Comparison of ENCODE assay signal across 1 cellular context in the genomic region with DNA sequence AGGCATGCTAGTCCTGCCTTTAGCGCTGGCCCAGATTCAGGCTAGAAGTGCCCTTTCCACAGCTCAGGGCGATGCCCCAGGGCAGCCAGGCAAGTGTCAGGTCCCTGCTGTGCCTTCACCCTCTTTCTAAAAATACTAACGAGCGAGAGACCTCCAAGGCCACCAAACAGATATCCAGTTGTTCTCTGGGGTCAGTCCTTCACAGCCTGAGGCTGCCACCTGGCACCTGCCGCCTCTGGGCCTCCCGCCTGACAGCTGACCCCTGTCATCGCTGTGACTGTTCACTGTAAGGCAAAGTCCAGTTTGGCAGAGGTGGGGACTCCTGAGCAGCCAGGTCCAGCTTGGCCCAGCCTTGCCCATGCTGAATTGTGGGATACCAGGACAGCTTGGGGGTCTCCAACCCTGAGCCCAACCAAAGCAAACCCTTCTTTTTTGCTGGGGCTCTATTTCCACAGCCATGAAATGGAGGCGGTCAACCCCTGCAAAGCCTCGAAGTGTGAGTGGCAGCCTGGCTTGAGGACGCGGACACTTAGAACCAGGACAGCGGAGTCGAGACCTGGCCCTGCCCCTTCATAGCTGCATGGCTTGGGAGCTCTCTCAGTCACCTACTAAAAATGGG.
TF ChIP-seq lines count a peak whose summit lies in the region.

No MANE protein-coding gene starts in this region.

TF ChIP-seq in GM23338, 12 proteins besides CTCF, POLR2A, EP300 and RAD21 (continued from another document):
- TF ChIP-seq, protein P1, sequence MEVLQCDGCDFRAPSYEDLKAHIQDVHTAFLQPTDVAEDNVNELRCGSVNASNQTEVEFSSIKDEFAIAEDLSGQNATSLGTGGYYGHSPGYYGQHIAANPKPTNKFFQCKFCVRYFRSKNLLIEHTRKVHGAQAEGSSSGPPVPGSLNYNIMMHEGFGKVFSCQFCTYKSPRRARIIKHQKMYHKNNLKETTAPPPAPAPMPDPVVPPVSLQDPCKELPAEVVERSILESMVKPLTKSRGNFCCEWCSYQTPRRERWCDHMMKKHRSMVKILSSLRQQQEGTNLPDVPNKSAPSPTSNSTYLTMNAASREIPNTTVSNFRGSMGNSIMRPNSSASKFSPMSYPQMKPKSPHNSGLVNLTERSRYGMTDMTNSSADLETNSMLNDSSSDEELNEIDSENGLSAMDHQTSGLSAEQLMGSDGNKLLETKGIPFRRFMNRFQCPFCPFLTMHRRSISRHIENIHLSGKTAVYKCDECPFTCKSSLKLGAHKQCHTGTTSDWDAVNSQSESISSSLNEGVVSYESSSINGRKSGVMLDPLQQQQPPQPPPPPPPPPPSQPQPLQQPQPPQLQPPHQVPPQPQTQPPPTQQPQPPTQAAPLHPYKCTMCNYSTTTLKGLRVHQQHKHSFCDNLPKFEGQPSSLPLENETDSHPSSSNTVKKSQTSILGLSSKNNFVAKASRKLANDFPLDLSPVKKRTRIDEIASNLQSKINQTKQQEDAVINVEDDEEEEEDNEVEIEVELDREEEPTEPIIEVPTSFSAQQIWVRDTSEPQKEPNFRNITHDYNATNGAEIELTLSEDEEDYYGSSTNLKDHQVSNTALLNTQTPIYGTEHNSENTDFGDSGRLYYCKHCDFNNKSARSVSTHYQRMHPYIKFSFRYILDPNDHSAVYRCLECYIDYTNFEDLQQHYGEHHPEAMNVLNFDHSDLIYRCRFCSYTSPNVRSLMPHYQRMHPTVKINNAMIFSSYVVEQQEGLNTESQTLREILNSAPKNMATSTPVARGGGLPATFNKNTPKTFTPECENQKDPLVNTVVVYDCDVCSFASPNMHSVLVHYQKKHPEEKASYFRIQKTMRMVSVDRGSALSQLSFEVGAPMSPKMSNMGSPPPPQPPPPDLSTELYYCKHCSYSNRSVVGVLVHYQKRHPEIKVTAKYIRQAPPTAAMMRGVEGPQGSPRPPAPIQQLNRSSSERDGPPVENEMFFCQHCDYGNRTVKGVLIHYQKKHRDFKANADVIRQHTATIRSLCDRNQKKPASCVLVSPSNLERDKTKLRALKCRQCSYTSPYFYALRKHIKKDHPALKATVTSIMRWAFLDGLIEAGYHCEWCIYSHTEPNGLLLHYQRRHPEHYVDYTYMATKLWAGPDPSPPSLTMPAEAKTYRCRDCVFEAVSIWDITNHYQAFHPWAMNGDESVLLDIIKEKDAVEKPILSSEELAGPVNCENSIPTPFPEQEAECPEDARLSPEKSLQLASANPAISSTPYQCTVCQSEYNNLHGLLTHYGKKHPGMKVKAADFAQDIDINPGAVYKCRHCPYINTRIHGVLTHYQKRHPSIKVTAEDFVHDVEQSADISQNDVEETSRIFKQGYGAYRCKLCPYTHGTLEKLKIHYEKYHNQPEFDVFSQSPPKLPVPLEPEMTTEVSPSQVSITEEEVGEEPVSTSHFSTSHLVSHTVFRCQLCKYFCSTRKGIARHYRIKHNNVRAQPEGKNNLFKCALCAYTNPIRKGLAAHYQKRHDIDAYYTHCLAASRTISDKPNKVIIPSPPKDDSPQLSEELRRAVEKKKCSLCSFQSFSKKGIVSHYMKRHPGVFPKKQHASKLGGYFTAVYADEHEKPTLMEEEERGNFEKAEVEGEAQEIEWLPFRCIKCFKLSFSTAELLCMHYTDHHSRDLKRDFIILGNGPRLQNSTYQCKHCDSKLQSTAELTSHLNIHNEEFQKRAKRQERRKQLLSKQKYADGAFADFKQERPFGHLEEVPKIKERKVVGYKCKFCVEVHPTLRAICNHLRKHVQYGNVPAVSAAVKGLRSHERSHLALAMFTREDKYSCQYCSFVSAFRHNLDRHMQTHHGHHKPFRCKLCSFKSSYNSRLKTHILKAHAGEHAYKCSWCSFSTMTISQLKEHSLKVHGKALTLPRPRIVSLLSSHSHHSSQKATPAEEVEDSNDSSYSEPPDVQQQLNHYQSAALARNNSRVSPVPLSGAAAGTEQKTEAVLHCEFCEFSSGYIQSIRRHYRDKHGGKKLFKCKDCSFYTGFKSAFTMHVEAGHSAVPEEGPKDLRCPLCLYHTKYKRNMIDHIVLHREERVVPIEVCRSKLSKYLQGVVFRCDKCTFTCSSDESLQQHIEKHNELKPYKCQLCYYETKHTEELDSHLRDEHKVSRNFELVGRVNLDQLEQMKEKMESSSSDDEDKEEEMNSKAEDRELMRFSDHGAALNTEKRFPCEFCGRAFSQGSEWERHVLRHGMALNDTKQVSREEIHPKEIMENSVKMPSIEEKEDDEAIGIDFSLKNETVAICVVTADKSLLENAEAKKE (CRISPR knock-in tag; IDR thresholded peaks at IDR 0.05), result no peak
- no peak for TF ChIP-seq CREB1 (CRISPR knock-in tag; IDR thresholded peaks at IDR 0.05; ENCODE audit: low read depth)
- no peak for TF ChIP-seq NANOG (IDR thresholded peaks at IDR 0.05; ENCODE audit: borderline replicate concordance)
- TF ChIP-seq EZH2phosphoT487 (IDR thresholded peaks at IDR 0.05; ENCODE audit: unreplicated experiment), result no peak
- TF ChIP-seq POLR2AphosphoS5 (IDR thresholded peaks at IDR 0.05; ENCODE audit: low read depth), result no peak
- TF ChIP-seq ZNF331 (CRISPR knock-in tag; IDR thresholded peaks at IDR 0.05; ENCODE audit: low read depth), result no peak
- TF ChIP-seq, protein P2, sequence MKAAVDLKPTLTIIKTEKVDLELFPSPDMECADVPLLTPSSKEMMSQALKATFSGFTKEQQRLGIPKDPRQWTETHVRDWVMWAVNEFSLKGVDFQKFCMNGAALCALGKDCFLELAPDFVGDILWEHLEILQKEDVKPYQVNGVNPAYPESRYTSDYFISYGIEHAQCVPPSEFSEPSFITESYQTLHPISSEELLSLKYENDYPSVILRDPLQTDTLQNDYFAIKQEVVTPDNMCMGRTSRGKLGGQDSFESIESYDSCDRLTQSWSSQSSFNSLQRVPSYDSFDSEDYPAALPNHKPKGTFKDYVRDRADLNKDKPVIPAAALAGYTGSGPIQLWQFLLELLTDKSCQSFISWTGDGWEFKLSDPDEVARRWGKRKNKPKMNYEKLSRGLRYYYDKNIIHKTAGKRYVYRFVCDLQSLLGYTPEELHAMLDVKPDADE (IDR thresholded peaks at IDR 0.05), result no peak
- no peak for TF ChIP-seq EZH2 (IDR thresholded peaks at IDR 0.05; ENCODE audit: low read depth, unreplicated experiment)
- no peak for TF ChIP-seq ZNF114 (CRISPR knock-in tag; IDR thresholded peaks at IDR 0.05)
